ENCODE assay signal across 8 cellular contexts in genomic region chr5:53478411-53479044, GRCh38. TPM values are rescaled to one million over a fixed set of nuclear protein-coding genes. Genes with fewer than 3 reads are reported as not detected.
DNase-seq lines count a peak whose midpoint lies in the region; ATAC-seq and TF ChIP-seq lines count a peak whose summit lies in the region.

No MANE protein-coding gene starts in this region.

- no peaks in the 10 kb centered on the region for H3K27me3 ChIP-seq in gastrocnemius medialis

- TF ChIP-seq POLR2A in gastrocnemius medialis (IDR thresholded peaks at IDR 0.05): no peak

- H3K4me3 ChIP-seq in astrocyte of the spinal cord (ENCODE audit: low read depth, low read length) (peak overlapping the region; percentile 45), gastrocnemius medialis (peak overlapping the region; percentile 69 to 71 (median 70))

- peak; percentile 44 for TF ChIP-seq CTCF in astrocyte of the spinal cord (IDR thresholded peaks at IDR 0.05; ENCODE audit: low read depth, low read length)
- TF ChIP-seq CTCF in gastrocnemius medialis (IDR thresholded peaks at IDR 0.05 in 4 of 5, conservative IDR thresholded peaks at IDR 0.05 in 1 of 5): peak; percentile 37 to 59 (median 48)

- intact Hi-C loops in gastrocnemius medialis (cut with DNase I; ENCODE audit: low total_unique reads): loop anchor here (2.0 to 10.0 kb wide), 3 partner anchors 392 to 749 kb away; no protein-coding TSS in a partner anchor

- peaks cover 13 to 21% of the 10 kb centered on the region in 2 donors for H3K4me1 ChIP-seq in gastrocnemius medialis

- DNase-seq in EH (ENCODE audit: low read depth): peak; percentile 73
- DNase-seq in NCI-H82 treated with DMSO at 0.1 percent for 48 hours (lab: John Stamatoyannopoulos, UW; ENCODE audit: unreplicated experiment): peak; percentile 80
- DNase-seq in astrocyte of the spinal cord (ENCODE audit: low read depth, low spot score): peak; percentile 64
- DNase-seq in iPS DF 19.7 (ENCODE audit: low read depth, low spot score): peak; percentile 76
- no peak for DNase-seq in gastrocnemius medialis
- no peak for DNase-seq in NCI-H226

- peak overlapping the region in 1 of 4 donors; percentile 70 for H3K27ac ChIP-seq in gastrocnemius medialis

- H3K36me3 ChIP-seq in gastrocnemius medialis: no peaks in the 10 kb centered on the region

- ATAC-seq in HG03354 (IDR thresholded peaks at IDR 0.05; ENCODE audit: poor library complexity, severe bottlenecking, unreplicated experiment) (peak; percentile 39), gastrocnemius medialis (peak; percentile 57 to 59), GM21423 (IDR thresholded peaks at IDR 0.05; ENCODE audit: unreplicated experiment) (no peak)

- no peaks in the 10 kb centered on the region for H3K9me3 ChIP-seq in gastrocnemius medialis

- in situ Hi-C loops in astrocyte of the spinal cord (cut with HindIII; ENCODE audit: low sequenced_read_pairs): no loop called here
- in situ Hi-C loops in gastrocnemius medialis (cut with MboI; ENCODE audit: low sequenced_read_pairs in 4 of 4): loop anchor here in 1 of 4 donors (10.0 kb wide), 1 partner anchor 746 kb away; no protein-coding TSS in a partner anchor

RNA-seq across cellular contexts. Expression of gene FST, which starts 1.9 kb away (rescaled TPM):
- total RNA-seq in gastrocnemius medialis: 1 to 10 TPM; 2.0 to 3.4 (median 2.3) TPM

Comparison
In these comparisons a context has a peak if more than half of its experiments do, and no peak if none do; other contexts are left out.
1. DNase-seq: peak in EH (single experiment), NCI-H82 treated with DMSO at 0.1 percent for 48 hours (single experiment), astrocyte of the spinal cord (single experiment) and iPS DF 19.7 (single experiment); none in gastrocnemius medialis (0 of 2) and NCI-H226 (single experiment).